ENCODE assay signal across 21 cellular contexts in genomic region chr7:23196306-23196705, GRCh38. TPM values are rescaled to one million over a fixed set of nuclear protein-coding genes. Genes with fewer than 3 reads are reported as not detected.
DNase-seq lines count a peak whose midpoint lies in the region; ATAC-seq, FAIRE-seq and TF ChIP-seq lines count a peak whose summit lies in the region.
"Had no signal": no experiment of that assay in that cellular context is flagged by ENCODE, and none has a peak within 500 bp of the region (broad histone marks: within the 10 kb centered on the region; RNA-seq: fewer than 3 reads in every experiment).

No MANE protein-coding gene starts in this region.

- CTCF ChIA-PET in GM10248 (lab: Yijun Ruan, JAX) = interaction anchor here (1.3 to 1.4 kb wide), 2 partner anchors 12 to 77 kb away, joined by 3 read pairs; no protein-coding TSS in a partner anchor

- no peaks in the 10 kb centered on the region for H3K9me3 ChIP-seq in astrocyte (ENCODE audit: insufficient read depth, low read depth, low read length)
- no peaks in the 10 kb centered on the region for H3K9me3 ChIP-seq in sigmoid colon

- H3K27ac Mint-ChIP-seq in activated naive CD8-positive, alpha-beta T cell = peak overlapping the region; percentile 29
- no peak overlapping the region for H3K27ac Mint-ChIP-seq in activated naive CD8-positive, alpha-beta T cell treated with anti-CD3 and anti-CD28 coated beads, Interleukin-2, amount 50 U/mL, for 24 hours
- no peak overlapping the region for H3K27ac Mint-ChIP-seq in astrocyte (ENCODE audit: unreplicated experiment)
- H3K27ac Mint-ChIP-seq: IgD-negative memory B cell had no signal

- peaks cover 2% of the 10 kb centered on the region for H4K20me1 ChIP-seq in astrocyte (ENCODE audit: insufficient read depth, low read length)

- ATAC-seq in activated naive CD8-positive, alpha-beta T cell treated with anti-CD3 and anti-CD28 coated beads, Interleukin-2, amount 50 U/mL, for 24 hours = no peak
- ATAC-seq in left cardiac atrium = peak; percentile 39 to 47
- no peak for ATAC-seq in GM19351 (IDR thresholded peaks at IDR 0.05; ENCODE audit: unreplicated experiment)

- DNase-seq in activated naive CD8-positive, alpha-beta T cell treated with anti-CD3 and anti-CD28 coated beads, Interleukin-2, amount 50 U/mL, for 24 hours = no peak
- DNase-seq in astrocyte (ENCODE audit: low read depth) = no peak
- DNase-seq in left cardiac atrium = no peak
- DNase-seq in sigmoid colon = no peak
- DNase-seq in NCI-H446 (lab: John Stamatoyannopoulos, UW) = no peak
- no peak for DNase-seq in GM10248 (ENCODE audit: extremely low spot score)
- DNase-seq: DMS 273 treated with DMSO at 0.1 percent for 48 hours; GF-D8; MV-4-11; NCI-H1436; NCI-H2029; NCI-H2171; NCI-H446 treated with DMSO at 0.1 percent for 48 hours; NK-92 treated with Interleukin-12 subunit alpha and Interleukin-12 subunit beta, amount 100 ng/mL, for 24 hours; RPMI8226; SJCRH30 had no signal

- peaks cover under 1% of the 10 kb centered on the region for H3K4me1 Mint-ChIP-seq in activated naive CD8-positive, alpha-beta T cell (ENCODE audit: low read depth)
- H3K4me1 Mint-ChIP-seq in activated naive CD8-positive, alpha-beta T cell treated with anti-CD3 and anti-CD28 coated beads, Interleukin-2, amount 50 U/mL, for 24 hours = no peaks in the 10 kb centered on the region
- no peaks in the 10 kb centered on the region for H3K4me1 Mint-ChIP-seq in astrocyte (ENCODE audit: low read depth, unreplicated experiment)

- POLR2A ChIA-PET in GM10248 (lab: Yijun Ruan, JAX) = no interaction called here

- no peaks in the 10 kb centered on the region for H3K79me2 ChIP-seq in astrocyte (ENCODE audit: insufficient read depth, low read length)

- H3K27me3 ChIP-seq in astrocyte (ENCODE audit: insufficient read depth, low read length) (no peaks in the 10 kb centered on the region), sigmoid colon (no peaks in the 10 kb centered on the region)
- H3K27me3 ChIP-seq: SJCRH30 had no signal

- intact Hi-C loops in left cardiac atrium (cut with DNase I) (no loop called here), sigmoid colon (cut with DNase I) (no loop called here)

- WGBS in sigmoid colon, 2 donors = 61% methylated on average over 5 of the region's 5 CpGs

- no peak for TF ChIP-seq POLR2A in sigmoid colon (IDR thresholded peaks at IDR 0.05)

- peak; percentile 13 for FAIRE-seq in astrocyte (lab: Jason Lieb, UNC)
- FAIRE-seq: H54 had no signal

- H3K9me3 Mint-ChIP-seq in activated naive CD8-positive, alpha-beta T cell (ENCODE audit: low read depth) = no peaks in the 10 kb centered on the region
- H3K9me3 Mint-ChIP-seq in activated naive CD8-positive, alpha-beta T cell treated with anti-CD3 and anti-CD28 coated beads, Interleukin-2, amount 50 U/mL, for 24 hours = no peaks in the 10 kb centered on the region
- no peaks in the 10 kb centered on the region for H3K9me3 Mint-ChIP-seq in astrocyte (ENCODE audit: unreplicated experiment)
- H3K9me3 Mint-ChIP-seq: IgD-negative memory B cell had no signal

- no peak overlapping the region for H2AFZ ChIP-seq in astrocyte (ENCODE audit: low read depth, low read length)

- H3K27ac ChIP-seq in astrocyte (ENCODE audit: low read depth, low read length) = no peak overlapping the region
- H3K27ac ChIP-seq in sigmoid colon = peak overlapping the region in 3 of 4 donors; percentile 17 to 52 (median 50)
- H3K27ac ChIP-seq: C4-2B, SJCRH30 had no signal

- H3K9ac ChIP-seq in astrocyte (ENCODE audit: low read length) = no peak overlapping the region

- H3K4me3 ChIP-seq in astrocyte (ENCODE audit: insufficient read depth, low read depth, low read length) (no peak overlapping the region), sigmoid colon (no peak overlapping the region)
- H3K4me3 ChIP-seq: SJCRH30 had no signal

- no peak for TF ChIP-seq CTCF in astrocyte (IDR thresholded peaks at IDR 0.05; ENCODE audit: insufficient read depth, low read depth, low read length)
- TF ChIP-seq CTCF in sigmoid colon (IDR thresholded peaks at IDR 0.05) = no peak
- TF ChIP-seq CTCF in GM10248 (IDR thresholded peaks at IDR 0.05; ENCODE audit: control extremely low read depth, extremely low read depth, low read depth, missing control alignments) = no peak

- peaks cover 13% of the 10 kb centered on the region for H3K36me3 Mint-ChIP-seq in activated naive CD8-positive, alpha-beta T cell
- H3K36me3 Mint-ChIP-seq in activated naive CD8-positive, alpha-beta T cell treated with anti-CD3 and anti-CD28 coated beads, Interleukin-2, amount 50 U/mL, for 24 hours (ENCODE audit: low read depth) = peaks cover 52% of the 10 kb centered on the region
- peaks cover 12% of the 10 kb centered on the region for H3K36me3 Mint-ChIP-seq in astrocyte (ENCODE audit: low read depth, unreplicated experiment)

- H3K36me3 ChIP-seq in astrocyte (ENCODE audit: insufficient read depth, low read length) (peaks cover 21% of the 10 kb centered on the region), sigmoid colon (peaks cover 0 to 57% (median 26%) of the 10 kb centered on the region in 4 donors)

- H3K4me3 Mint-ChIP-seq in activated naive CD8-positive, alpha-beta T cell = no peak overlapping the region
- no peak overlapping the region for H3K4me3 Mint-ChIP-seq in activated naive CD8-positive, alpha-beta T cell treated with anti-CD3 and anti-CD28 coated beads, Interleukin-2, amount 50 U/mL, for 24 hours
- H3K4me3 Mint-ChIP-seq in astrocyte (ENCODE audit: unreplicated experiment) = no peak overlapping the region
- H3K4me3 Mint-ChIP-seq: IgD-negative memory B cell had no signal

- no peaks in the 10 kb centered on the region for H3K4me1 ChIP-seq in astrocyte (ENCODE audit: insufficient read depth, low read length)
- peaks cover 0 to 24% (median 13%) of the 10 kb centered on the region in 4 donors for H3K4me1 ChIP-seq in sigmoid colon
- H3K4me1 ChIP-seq: SJCRH30 had no signal

- TF ChIP-seq EP300 in sigmoid colon (IDR thresholded peaks at IDR 0.05) = peak in 2 of 4 donors; percentile 23 to 74

- H3K4me2 ChIP-seq in astrocyte (ENCODE audit: low read length) = no peak overlapping the region

- H3K27me3 Mint-ChIP-seq in activated naive CD8-positive, alpha-beta T cell = no peaks in the 10 kb centered on the region
- no peaks in the 10 kb centered on the region for H3K27me3 Mint-ChIP-seq in activated naive CD8-positive, alpha-beta T cell treated with anti-CD3 and anti-CD28 coated beads, Interleukin-2, amount 50 U/mL, for 24 hours
- no peaks in the 10 kb centered on the region for H3K27me3 Mint-ChIP-seq in astrocyte (ENCODE audit: low read depth, unreplicated experiment)
- H3K27me3 Mint-ChIP-seq: IgD-negative memory B cell had no signal

RNA-seq across cellular contexts. Expression of gene NUP42, which starts 14.5 kb away (rescaled TPM):
- total RNA-seq in astrocyte (36.9 and 37.0 TPM in 2 replicates), left cardiac atrium (10 to 100 TPM; 21.8 to 23.3 TPM), sigmoid colon (10 to 100 TPM; 35.4 to 47.9 (median 37.1) TPM)
- 10 to 100 TPM; 22.2 to 28.9 (median 27.9) TPM for polyA plus RNA-seq in sigmoid colon

RNA-seq across cellular contexts. Expression of gene GPNMB, which starts 50.3 kb away (rescaled TPM):
- 0.82 and 0.91 TPM in 2 replicates for total RNA-seq in astrocyte
- total RNA-seq in left cardiac atrium = 100 to 1,000 TPM; 109 to 134 TPM
- total RNA-seq in sigmoid colon = 100 to 1,000 TPM in 2 of 4 donors, 10 to 100 TPM in 2; 68.8 to 105 (median 94.5) TPM
- 100 to 1,000 TPM in 1 of 3 donors, 10 to 100 TPM in 2; 23.4 to 224 (median 32.4) TPM for polyA plus RNA-seq in sigmoid colon
- polyA plus RNA-seq: IgD-negative memory B cell had no signal

Comparison
In these comparisons a context has a peak if more than half of its experiments do, and no peak if none do; other contexts are left out.
1. ATAC-seq: peak in left cardiac atrium (2 of 2); none in activated naive CD8-positive, alpha-beta T cell treated with anti-CD3 and anti-CD28 coated beads, Interleukin-2, amount 50 U/mL, for 24 hours (single experiment) and GM19351 (single experiment).
2. RNA of gene GPNMB, which starts 50.3 kb away (total RNA-seq): 109 to 134 TPM in left cardiac atrium and 68.8 to 105 TPM in sigmoid colon; 0.82 to 0.91 TPM in astrocyte; every median in the first group is over 10 times any median in the second.